In genomic region chr6:158040804-158041347, GRCh38 we compare ENCODE assay signal across 9 cellular contexts. TPM values are rescaled to one million over a fixed set of nuclear protein-coding genes. Genes with fewer than 3 reads are reported as not detected.
DNase-seq lines count a peak whose midpoint lies in the region; ATAC-seq, FAIRE-seq and TF ChIP-seq lines count a peak whose summit lies in the region.
"Had no signal": no experiment of that assay in that cellular context is flagged by ENCODE, and none has a peak within 500 bp of the region (broad histone marks: within the 10 kb centered on the region; RNA-seq: fewer than 3 reads in every experiment).

No MANE protein-coding gene starts in this region.

- ATAC-seq in A549, result peak; percentile 43 to 58
- ATAC-seq in GM19397 (IDR thresholded peaks at IDR 0.05; ENCODE audit: unreplicated experiment), result no peak
- no peak for ATAC-seq in HG03135 (IDR thresholded peaks at IDR 0.05; ENCODE audit: unreplicated experiment)
- no peak for ATAC-seq in GM19324 (IDR thresholded peaks at IDR 0.05; ENCODE audit: low FRiP score, unreplicated experiment)
- no peak for ATAC-seq in GM19023 (IDR thresholded peaks at IDR 0.05; ENCODE audit: unreplicated experiment)

- TF ChIP-seq POLR2A in A549 (IDR thresholded peaks at IDR 0.05; ENCODE audit: low read length), result no peak

- H3K4me3 ChIP-seq in A549, result peak overlapping the region; percentile 10; the same call in 1 of the 3 replicates
- H3K4me3 ChIP-seq in coronary artery, result peak overlapping the region; percentile 27
- no peak overlapping the region for H3K4me3 ChIP-seq in mucosa of rectum (ENCODE audit: low read length in 2 of 2)

- H3K9me3 ChIP-seq in A549 (no peaks in the 10 kb centered on the region), mucosa of rectum (ENCODE audit: control insufficient read depth in 2 of 2, low read length in 2 of 2) (no peaks in the 10 kb centered on the region)

- peak in 1 of 2 experiments; percentile 67 for DNase-seq in A549 (ENCODE audit: low read depth in 1 of 2, low spot score in 1 of 2)
- DNase-seq in LHCN-M2 (ENCODE audit: low read depth), result peak; percentile 45
- DNase-seq in coronary artery (ENCODE audit: low spot score), result peak; percentile 82
- DNase-seq: NCI-H446 had no signal

- CTCF ChIA-PET in A549 (lab: Yijun Ruan, JAX), result interaction anchor here (0.8 to 4.4 kb wide), 7 partner anchors 14 to 50 kb away, joined by 3 to 25 read pairs (median 4); no protein-coding TSS in a partner anchor

- TF ChIP-seq CTCF in A549 (IDR thresholded peaks at IDR 0.05) (no peak), coronary artery (IDR thresholded peaks at IDR 0.05) (no peak)

- peaks cover 11 to 20% of the 10 kb centered on the region in 2 donors for H3K36me3 ChIP-seq in mucosa of rectum (ENCODE audit: control insufficient read depth in 2 of 2, insufficient read depth in 2 of 2, low read length in 2 of 2)

- H3K27ac ChIP-seq in A549 (peak overlapping the region; percentile 94 to 100), coronary artery (peak overlapping the region; percentile 92 to 99), mucosa of rectum (ENCODE audit: low read depth in 2 of 2, low read length in 2 of 2) (peak overlapping the region; percentile 19 to 43)

- 4% methylated on average over 8 of the region's 12 CpGs for WGBS in A549 (ENCODE audit: missing lambda C conversion rate)

- no peak for FAIRE-seq in A549 (lab: Jason Lieb, UNC)

- H3K27me3 ChIP-seq in mucosa of rectum (ENCODE audit: control insufficient read depth in 2 of 2, insufficient read depth in 2 of 2, low read length in 2 of 2), result no peaks in the 10 kb centered on the region

- POLR2A ChIA-PET in A549 (lab: Yijun Ruan, JAX), result interaction anchor here (0.7 to 1.3 kb wide), 3 partner anchors 15 to 58 kb away, joined by 3 to 7 read pairs (median 4); no protein-coding TSS in a partner anchor

- no peak for TF ChIP-seq EP300 in A549 (IDR thresholded peaks at IDR 0.05)

- H3K9ac ChIP-seq in mucosa of rectum (ENCODE audit: low read depth in 1 of 2, low read length in 2 of 2), result no peak overlapping the region

- H3K4me2 ChIP-seq in A549, result peak overlapping the region; percentile 90

- no peak; a peak in 1 of 5 replicates for TF ChIP-seq RAD21 in A549 (conservative IDR thresholded peaks at IDR 0.05 in 1 of 2, IDR thresholded peaks at IDR 0.05 in 1 of 2)

- H3K4me1 ChIP-seq in A549, result peaks cover 67% of the 10 kb centered on the region
- H3K4me1 ChIP-seq in mucosa of rectum (ENCODE audit: control insufficient read depth in 2 of 2, insufficient read depth in 2 of 2, low read length in 2 of 2), result peaks cover 8 to 22% of the 10 kb centered on the region in 2 donors

TF ChIP-seq in A549, 52 proteins besides CTCF, POLR2A, EP300 and RAD21:
- peak; percentile 36; the same call in 1 of the 2 replicates for TF ChIP-seq TFCP2L1 (CRISPR knock-in tag; IDR thresholded peaks at IDR 0.05)
- no peak for TF ChIP-seq POLR2AphosphoS2 (conservative IDR thresholded peaks at IDR 0.05; ENCODE audit: low read length)
- no peak for TF ChIP-seq GATA3 (IDR thresholded peaks at IDR 0.05; ENCODE audit: borderline replicate concordance)
- no peak for TF ChIP-seq CHD2 (IDR thresholded peaks at IDR 0.05; ENCODE audit: low read length, partially characterized antibody)
- TF ChIP-seq ZC3H11A (IDR thresholded peaks at IDR 0.05), result no peak
- TF ChIP-seq HDAC2 (IDR thresholded peaks at IDR 0.05), result no peak
- 0 out of 2 replicates have a peak, but pooled peaks have one; percentile 22 for TF ChIP-seq NPAS2 (CRISPR knock-in tag; IDR thresholded peaks at IDR 0.05; ENCODE audit: borderline replicate concordance)
- no peak for TF ChIP-seq CEBPB (IDR thresholded peaks at IDR 0.05)
- no peak for TF ChIP-seq JUN (IDR thresholded peaks at IDR 0.05)
- TF ChIP-seq TP53 (CRISPR knock-in tag; IDR thresholded peaks at IDR 0.05), result no peak; the same call in 1 of the 2 replicates
- no peak for TF ChIP-seq MYC (IDR thresholded peaks at IDR 0.05; ENCODE audit: borderline replicate concordance, low read length)
- no peak for TF ChIP-seq SREBF2 (IDR thresholded peaks at IDR 0.05)
- 0 out of 2 replicates have a peak, but pooled peaks have one; percentile 66 for TF ChIP-seq ZSCAN20 (CRISPR knock-in tag; IDR thresholded peaks at IDR 0.05)
- peak; percentile 11; the same call in 1 of the 2 replicates for TF ChIP-seq EHF (CRISPR knock-in tag; IDR thresholded peaks at IDR 0.05)
- TF ChIP-seq BHLHE40 (IDR thresholded peaks at IDR 0.05; ENCODE audit: low read depth, low read length), result no peak
- peak; percentile 38; the same call in 1 of the 2 replicates for TF ChIP-seq ATOH8 (CRISPR knock-in tag; IDR thresholded peaks at IDR 0.05; ENCODE audit: low read depth)
- TF ChIP-seq SMC3 (IDR thresholded peaks at IDR 0.05), result no peak
- TF ChIP-seq HMGXB4 (CRISPR knock-in tag; IDR thresholded peaks at IDR 0.05; ENCODE audit: borderline replicate concordance), result no peak
- TF ChIP-seq HES2 (IDR thresholded peaks at IDR 0.05), result no peak
- TF ChIP-seq RARB (CRISPR knock-in tag; IDR thresholded peaks at IDR 0.05), result no peak
- no peak for TF ChIP-seq MAFK (IDR thresholded peaks at IDR 0.05; ENCODE audit: partially characterized antibody)
- no peak for TF ChIP-seq REST (IDR thresholded peaks at IDR 0.05)
TF ChIP-seq in A549: peak in this region for 5.

RNA-seq across cellular contexts. Expression of gene SYNJ2, which starts 59.2 kb away (rescaled TPM):
- polyA plus RNA-seq in A549 (2011; rRNA removed) (22.3 and 24.7 TPM in 2 replicates), A549 (2017; fragmentation: RNase III; extraction: RNeasy Plus Mini Kit Qiagen cat#74134 plus additional on column Dnase treatment) (26.5 to 28.5 TPM (median 26.7 TPM) in 3 replicates)
- 28.9 and 30.2 TPM in 2 replicates for polyA plus RNA-seq in A549 (2012; cell fraction: cytosol; rRNA removed)
- 21.6 and 25.1 TPM in 2 replicates for polyA plus RNA-seq in A549 (2012; cell fraction: nucleus; rRNA removed)
- 31.0 and 31.9 TPM in 2 replicates for polyA minus RNA-seq in A549 (2011; rRNA and poly(A)+ RNA removed)
- total RNA-seq in LHCN-M2 (2014; rRNA removed), result 9.8 and 11.7 TPM in 2 replicates
- polyA plus RNA-seq in LHCN-M2 (2012), result 9.4 TPM

Comparison
In these comparisons a context has a peak if more than half of its experiments do, and no peak if none do; other contexts are left out.
1. ATAC-seq: peak in A549 (2 of 2); none in GM19397 (single experiment), HG03135 (single experiment), GM19324 (single experiment) and GM19023 (single experiment).
2. H3K27ac ChIP-seq: peak in every context shown above with its lines; median percentile 97 in A549; 96 in coronary artery; 31 in mucosa of rectum.
3. H3K4me3 ChIP-seq: peak in A549 (single experiment) and coronary artery (single experiment); none in mucosa of rectum (0 of 2).